Comparison of ENCODE assay signal across 18 cellular contexts in genomic region chr5:149170292-149170691, GRCh38. TPM values are rescaled to one million over a fixed set of nuclear protein-coding genes. Genes with fewer than 3 reads are reported as not detected.
DNase-seq lines count a peak whose midpoint lies in the region; ATAC-seq and TF ChIP-seq lines count a peak whose summit lies in the region.
"Had no signal": no experiment of that assay in that cellular context is flagged by ENCODE, and none has a peak within 500 bp of the region (broad histone marks: within the 10 kb centered on the region; RNA-seq: fewer than 3 reads in every experiment).

No MANE protein-coding gene starts in this region.

- no peaks in the 10 kb centered on the region for H3K4me1 Mint-ChIP-seq in CD8-positive, alpha-beta T cell (ENCODE audit: low read depth)
- H3K4me1 Mint-ChIP-seq: naive B cell had no signal

- peak overlapping the region; percentile 50 for H2BK15ac ChIP-seq in mesenchymal stem cell (ENCODE audit: low read depth, poor library complexity, severe bottlenecking)

- peaks cover 8% of the 10 kb centered on the region for H3K79me1 ChIP-seq in mesenchymal stem cell (replicated peaks; ENCODE audit: low read length, poor library complexity, severe bottlenecking)

- H3K36me3 Mint-ChIP-seq in CD8-positive, alpha-beta T cell = no peaks in the 10 kb centered on the region
- H3K36me3 Mint-ChIP-seq: naive B cell had no signal

- peak overlapping the region; percentile 87 for H4K8ac ChIP-seq in mesenchymal stem cell (ENCODE audit: low read length)

- no peak overlapping the region for H3K27ac Mint-ChIP-seq in CD8-positive, alpha-beta T cell
- H3K27ac Mint-ChIP-seq: CD4-positive, alpha-beta T cell; naive B cell had no signal

- H2AK5ac ChIP-seq in mesenchymal stem cell (ENCODE audit: low read length, severe bottlenecking) = peak overlapping the region; percentile 29

- ATAC-seq in CD8-positive, alpha-beta T cell = no peak
- ATAC-seq: left lobe of liver had no signal

- H3K23ac ChIP-seq in mesenchymal stem cell (ENCODE audit: low read length in 2 of 2) = no peak overlapping the region

- CTCF ChIA-PET in CD8-positive, alpha-beta T cell (lab: Charles Lee) = no interaction called here

- intact Hi-C loops in CD8-positive, alpha-beta T cell (cut with DNase I, micrococcal nuclease) = no loop called here

- H3K36me3 ChIP-seq in H7 (replicated peaks; ENCODE audit: control insufficient read depth, insufficient read depth, low read length) = no peaks in the 10 kb centered on the region
- H3K36me3 ChIP-seq in mesenchymal stem cell (ENCODE audit: control insufficient read depth in 1 of 2, insufficient read depth in 2 of 2, low read depth in 1 of 2, low read length in 2 of 2) = no peaks in the 10 kb centered on the region
- no peaks in the 10 kb centered on the region for H3K36me3 ChIP-seq in CD8-positive, alpha-beta T cell (ENCODE audit: insufficient read depth, low read length)
- H3K36me3 ChIP-seq: colonic mucosa, prostate gland had no signal

- no peaks in the 10 kb centered on the region for H3K9me3 Mint-ChIP-seq in CD8-positive, alpha-beta T cell
- H3K9me3 Mint-ChIP-seq: CD4-positive, alpha-beta T cell had no signal

- no peak overlapping the region for H3K27ac ChIP-seq in mesenchymal stem cell (ENCODE audit: low read length, poor library complexity, severe bottlenecking)
- no peak overlapping the region for H3K27ac ChIP-seq in CD8-positive, alpha-beta T cell (ENCODE audit: low read depth, low read length)
- H3K27ac ChIP-seq: colonic mucosa, prostate gland had no signal

- H3K27me3 ChIP-seq in H7 (ENCODE audit: control insufficient read depth, insufficient read depth, low read length) (no peaks in the 10 kb centered on the region), mesenchymal stem cell (ENCODE audit: control insufficient read depth in 1 of 2, insufficient read depth in 1 of 2, low read length in 2 of 2) (no peaks in the 10 kb centered on the region)
- no peaks in the 10 kb centered on the region for H3K27me3 ChIP-seq in CD8-positive, alpha-beta T cell (ENCODE audit: insufficient read depth, low read length)
- H3K27me3 ChIP-seq: colonic mucosa had no signal

- no peak overlapping the region for H2BK120ac ChIP-seq in mesenchymal stem cell (ENCODE audit: low read depth, low read length)

- peak overlapping the region in 1 of 2 experiments; percentile 75 for H2BK12ac ChIP-seq in mesenchymal stem cell (ENCODE audit: low read length in 2 of 2)

- H3K27me3 Mint-ChIP-seq in CD8-positive, alpha-beta T cell (ENCODE audit: low read depth) = peaks cover 26% of the 10 kb centered on the region

- no peak for TF ChIP-seq CTCF in CD8-positive, alpha-beta T cell (IDR thresholded peaks at IDR 0.05)

- H3K4me1 ChIP-seq in mesenchymal stem cell (ENCODE audit: control insufficient read depth, insufficient read depth, low read depth, low read length) = peaks cover 10% of the 10 kb centered on the region
- H3K4me1 ChIP-seq in CD8-positive, alpha-beta T cell (ENCODE audit: insufficient read depth, low read length) = no peaks in the 10 kb centered on the region
- H3K4me1 ChIP-seq: colonic mucosa, prostate gland had no signal

- POLR2A ChIA-PET in CD8-positive, alpha-beta T cell (lab: Charles Lee) = no interaction called here

- DNase-seq in H7 = peak; percentile 38
- peak; percentile 80 for DNase-seq in NCI-H2171 (lab: John Stamatoyannopoulos, UW)
- peak; percentile 54 to 82 for DNase-seq in cerebellar nuclear complex (lab: John Stamatoyannopoulos, UW)
- no peak for DNase-seq in mesenchymal stem cell
- no peak for DNase-seq in SHP77 (lab: John Stamatoyannopoulos, UW)
- DNase-seq in GM19238 (ENCODE audit: insufficient read length, low spot score) = no peak
- DNase-seq in CD8-positive, alpha-beta T cell = no peak
- DNase-seq: amniotic stem cell; CD4-positive, alpha-beta T cell; colonic mucosa; erythroblast; HCEC 1CT; KG1; naive B cell; NK-92 treated with Interleukin-12 subunit alpha and Interleukin-12 subunit beta, amount 100 ng/mL, for 24 hours; T-helper 9 cell had no signal

- no peak overlapping the region for H2AFZ ChIP-seq in mesenchymal stem cell (ENCODE audit: low read depth, low read length)

- no peak overlapping the region for H3K4me2 ChIP-seq in mesenchymal stem cell (ENCODE audit: low read length, poor library complexity, severe bottlenecking)

- no peak overlapping the region for H3K4me3 Mint-ChIP-seq in CD8-positive, alpha-beta T cell
- H3K4me3 Mint-ChIP-seq: CD4-positive, alpha-beta T cell; naive B cell had no signal

- H3K4me3 ChIP-seq in H7 (ENCODE audit: insufficient read depth, low read depth, low read length) (no peak overlapping the region), mesenchymal stem cell (ENCODE audit: insufficient read depth in 1 of 2, low read depth in 1 of 2, low read length in 2 of 2) (no peak overlapping the region)
- H3K4me3 ChIP-seq in CD8-positive, alpha-beta T cell (ENCODE audit: low read depth, low read length) = no peak overlapping the region
- H3K4me3 ChIP-seq: colonic mucosa, prostate gland had no signal

- no peaks in the 10 kb centered on the region for H3K9me3 ChIP-seq in mesenchymal stem cell (ENCODE audit: control insufficient read depth, low read length)
- H3K9me3 ChIP-seq in CD8-positive, alpha-beta T cell (ENCODE audit: low read length) = no peaks in the 10 kb centered on the region
- H3K9me3 ChIP-seq: colonic mucosa, prostate gland had no signal

- H2BK5ac ChIP-seq in mesenchymal stem cell (ENCODE audit: low read depth, low read length, poor library complexity, severe bottlenecking) = no peak overlapping the region

- WGBS in mesenchymal stem cell = 78% methylated on average over 3 of the region's 3 CpGs

- no peak overlapping the region for H3K14ac ChIP-seq in mesenchymal stem cell (ENCODE audit: low read length in 2 of 2)

- H3K18ac ChIP-seq in mesenchymal stem cell (ENCODE audit: low read depth in 1 of 2, low read length in 2 of 2) = peak overlapping the region; percentile 30 to 41

- H4K91ac ChIP-seq in mesenchymal stem cell (ENCODE audit: low read length) = peak overlapping the region; percentile 36

- peak overlapping the region; percentile 10 for H3K9ac ChIP-seq in mesenchymal stem cell (ENCODE audit: low read length)

- peak overlapping the region in 1 of 2 experiments; percentile 32 for H3K4ac ChIP-seq in mesenchymal stem cell (ENCODE audit: low read depth in 1 of 2, low read length in 2 of 2)

RNA-seq across cellular contexts. Expression of gene ABLIM3, which starts 29.0 kb away (rescaled TPM):
- 0.03 TPM in 1 of 2 replicates, not detected in the other for total RNA-seq in H7 (2014; rRNA removed; shearing (Covaris generic))
- polyA plus RNA-seq in mesenchymal stem cell (2013, experiment 1 of 2) = 91.1 TPM
- 90.1 TPM for polyA plus RNA-seq in mesenchymal stem cell (2013, experiment 2 of 2)
- total RNA-seq in CD8-positive, alpha-beta T cell = not detected
- total RNA-seq: CD4-positive, alpha-beta T cell had no signal

Comparison
In these comparisons a context has a peak if more than half of its experiments do, and no peak if none do; other contexts are left out.
1. DNase-seq: peak in H7 (single experiment), NCI-H2171 (single experiment) and cerebellar nuclear complex (2 of 2); none in mesenchymal stem cell (single experiment), SHP77 (0 of 2), GM19238 (single experiment) and CD8-positive, alpha-beta T cell (0 of 7).